ENCODE assay signal across 24 cellular contexts in genomic region chrX:151714367-151714766, GRCh38. TPM values are rescaled to one million over a fixed set of nuclear protein-coding genes. Genes with fewer than 3 reads are reported as not detected.
"Had no signal": no experiment of that assay in that cellular context is flagged by ENCODE, and none has a peak within 500 bp of the region (broad histone marks: within the 10 kb centered on the region; RNA-seq: fewer than 3 reads in every experiment).

No MANE protein-coding gene starts in this region.

- H3K27ac ChIP-seq: KMS-11, Peyer's patch, VCaP had no signal

- H3K27me3 ChIP-seq: Peyer's patch had no signal

- H3K9me3 ChIP-seq: Peyer's patch had no signal

- H3K4me1 ChIP-seq: Peyer's patch had no signal

- H3K4me3 ChIP-seq: Peyer's patch had no signal

- H3K4me2 ChIP-seq: KMS-11 had no signal

- H3K9ac ChIP-seq: KMS-11 had no signal

- H3K36me3 ChIP-seq: Peyer's patch had no signal

- DNase-seq: activated CD4-positive, alpha-beta T cell treated with anti-CD3 and anti-CD28 coated beads for 1 hour; activated CD4-positive, CD25-positive, alpha-beta regulatory T cell; activated CD8-positive, alpha-beta memory T cell treated with anti-CD3 and anti-CD28 coated beads for 24 hours; activated CD8-positive, alpha-beta memory T cell treated with anti-CD3 and anti-CD28 coated beads, Interleukin-2, amount 10 ng/mL, durations not matched to agents 7 days and 5 days; activated effector memory CD4-positive, alpha-beta T cell treated with Interleukin-2 at 50 U/mL for 16 hours; anterior cingulate cortex; central memory CD4-positive, alpha-beta T cell; NCI-H1048; NCI-H1436; NCI-H2081 treated with DMSO at 0.1 percent for 48 hours; NCI-H226; NCI-H446 treated with DMSO at 0.1 percent for 48 hours; SHP77 treated with DMSO at 0.1 percent for 48 hours; T-cell; T-helper 17 cell; T-helper 9 cell had no signal

RNA-seq across cellular contexts. Expression of gene FATE1, which starts 1.5 kb away (rescaled TPM):
- total RNA-seq: activated CD4-positive, alpha-beta memory T cell treated with anti-CD3 and anti-CD28 coated beads, Interleukin-2, amount 10 ng/mL, durations not matched to agents 7 days and 5 days; activated CD8-positive, alpha-beta memory T cell treated with anti-CD3 and anti-CD28 coated beads, Interleukin-2, amount 10 ng/mL, durations not matched to agents 7 days and 5 days; bronchial epithelial cell; cerebellum; LHCN-M2; Peyer's patch; SK-MEL-5; T-cell; T-helper 17 cell had no signal

RNA-seq across cellular contexts. Expression of gene PRRG3, which starts 19.1 kb away (rescaled TPM):
- total RNA-seq: activated CD4-positive, alpha-beta memory T cell treated with anti-CD3 and anti-CD28 coated beads, Interleukin-2, amount 10 ng/mL, durations not matched to agents 7 days and 5 days; activated CD8-positive, alpha-beta memory T cell treated with anti-CD3 and anti-CD28 coated beads, Interleukin-2, amount 10 ng/mL, durations not matched to agents 7 days and 5 days; bronchial epithelial cell; LHCN-M2; SK-MEL-5; T-cell; T-helper 17 cell had no signal

RNA-seq across cellular contexts. Expression of gene CNGA2, which starts 20.2 kb away (rescaled TPM):
- total RNA-seq: activated CD4-positive, alpha-beta memory T cell treated with anti-CD3 and anti-CD28 coated beads, Interleukin-2, amount 10 ng/mL, durations not matched to agents 7 days and 5 days; activated CD8-positive, alpha-beta memory T cell treated with anti-CD3 and anti-CD28 coated beads, Interleukin-2, amount 10 ng/mL, durations not matched to agents 7 days and 5 days; bronchial epithelial cell; cerebellum; LHCN-M2; Peyer's patch; SK-MEL-5; T-cell; T-helper 17 cell had no signal
